24 cellular contexts compared by ENCODE assay signal in the genomic region with DNA sequence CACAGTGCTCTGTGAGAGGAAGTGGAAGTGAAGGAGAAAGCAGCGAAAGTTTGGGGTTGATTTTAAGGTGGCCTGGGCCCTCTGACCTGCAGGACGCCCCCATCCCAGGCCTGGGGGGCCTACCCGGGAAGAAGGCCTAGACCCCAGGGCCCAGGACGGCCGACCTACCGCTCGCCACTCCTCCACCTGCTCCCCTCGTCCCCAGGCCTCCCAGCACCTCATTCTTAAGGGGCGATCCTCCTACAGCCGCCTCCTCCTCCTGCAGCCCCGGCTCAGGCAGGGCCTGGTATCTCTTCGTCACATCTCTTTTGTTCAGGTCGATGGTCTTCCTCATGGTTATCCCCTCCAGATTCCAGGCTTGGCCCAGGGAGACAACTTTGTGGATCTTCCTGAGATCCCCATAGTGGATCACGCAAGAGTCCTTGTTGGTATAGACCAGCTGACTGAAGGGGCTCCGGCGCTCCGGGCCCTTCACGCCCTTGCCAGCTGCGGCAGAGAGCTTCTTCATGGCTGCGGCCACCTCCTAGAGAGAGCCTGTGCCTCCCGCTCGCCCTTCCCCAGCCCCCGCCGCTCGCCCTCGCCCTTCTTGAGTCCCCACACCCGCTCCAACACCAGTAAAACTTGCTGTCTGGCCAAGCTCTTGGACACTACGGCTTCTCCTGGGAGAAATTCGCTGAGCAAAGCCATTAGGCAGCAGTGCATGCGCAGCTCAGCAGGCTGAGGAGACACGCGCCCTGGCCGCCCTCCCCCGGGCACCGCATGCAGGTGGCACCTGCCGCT.
"Had no signal": no experiment of that assay in that cellular context is flagged by ENCODE, and none has a peak within 500 bp of the region (broad histone marks: within the 10 kb centered on the region; RNA-seq: fewer than 3 reads in every experiment).

No MANE protein-coding gene starts in this region.

- H3K27ac ChIP-seq: esophagus squamous epithelium, parathyroid adenoma, testis, transverse colon, VCaP had no signal

- H3K4me3 Mint-ChIP-seq: activated naive CD8-positive, alpha-beta T cell; central memory CD8-positive, alpha-beta T cell; nephron progenitor cell had no signal

- H3K9me3 Mint-ChIP-seq: central memory CD8-positive, alpha-beta T cell; nephron progenitor cell had no signal

- H3K36me3 ChIP-seq: esophagus squamous epithelium, transverse colon had no signal

- H3K27me3 Mint-ChIP-seq: activated naive CD8-positive, alpha-beta T cell had no signal

- H3K4me1 Mint-ChIP-seq: central memory CD8-positive, alpha-beta T cell had no signal

- DNase-seq: activated CD4-positive, alpha-beta T cell treated with anti-CD3 and anti-CD28 coated beads for 4 hours; activated CD4-positive, alpha-beta T cell treated with anti-CD3 and anti-CD28 coated beads, Interleukin-2, amount 50 U/mL, for 4 hours; activated CD8-positive, alpha-beta memory T cell treated with anti-CD3 and anti-CD28 coated beads for 24 hours; activated effector memory CD4-positive, alpha-beta T cell treated with Interleukin-2 at 50 U/mL for 16 hours; activated naive CD4-positive, alpha-beta T cell treated with Interleukin-2 at 50 U/mL for 16 hours; anterior cingulate cortex; dermis blood vessel endothelial cell; effector CD4-positive, alpha-beta T cell; esophagus squamous epithelium; mammary epithelial cell; nephron progenitor cell; stimulated activated CD4-positive, alpha-beta T cell treated with anti-CD3 and anti-CD28 coated beads, Interleukin-15, amount 100 ng/mL, for 24 hours; stimulated activated CD4-positive, alpha-beta T cell treated with anti-CD3 and anti-CD28 coated beads, Interleukin-2, amount 100 ng/mL, for 24 hours; stimulated activated naive CD4-positive, alpha-beta T cell; T-helper 9 cell; testis; transverse colon had no signal

- H3K27ac Mint-ChIP-seq: activated naive CD8-positive, alpha-beta T cell; nephron progenitor cell had no signal

- H3K9ac ChIP-seq: parathyroid adenoma had no signal

- H3K36me3 Mint-ChIP-seq: activated naive CD8-positive, alpha-beta T cell had no signal

- H3K4me1 ChIP-seq: esophagus squamous epithelium, parathyroid adenoma, testis, transverse colon had no signal

- H3K4me3 ChIP-seq: esophagus squamous epithelium, transverse colon had no signal

- H3K9me3 ChIP-seq: esophagus squamous epithelium, testis, transverse colon had no signal

- FAIRE-seq: bronchial epithelial cell, frontal cortex, TTC549 had no signal
